In genomic region chr12:55822228-55822627, GRCh38 we compare ENCODE assay signal across 1 cellular context.
TF ChIP-seq lines count a peak whose summit lies in the region.

No MANE protein-coding gene starts in this region.

TF ChIP-seq in H1, 55 proteins besides CTCF, POLR2A, EP300 and RAD21:
- TF ChIP-seq JUN (IDR thresholded peaks at IDR 0.05; ENCODE audit: low read depth, low read length), result no peak
- peak; percentile 97 for TF ChIP-seq TEAD4 (IDR thresholded peaks at IDR 0.05; ENCODE audit: low read depth, low read length)
